Comparison of ENCODE assay signal across 8 cellular contexts in the genomic region with DNA sequence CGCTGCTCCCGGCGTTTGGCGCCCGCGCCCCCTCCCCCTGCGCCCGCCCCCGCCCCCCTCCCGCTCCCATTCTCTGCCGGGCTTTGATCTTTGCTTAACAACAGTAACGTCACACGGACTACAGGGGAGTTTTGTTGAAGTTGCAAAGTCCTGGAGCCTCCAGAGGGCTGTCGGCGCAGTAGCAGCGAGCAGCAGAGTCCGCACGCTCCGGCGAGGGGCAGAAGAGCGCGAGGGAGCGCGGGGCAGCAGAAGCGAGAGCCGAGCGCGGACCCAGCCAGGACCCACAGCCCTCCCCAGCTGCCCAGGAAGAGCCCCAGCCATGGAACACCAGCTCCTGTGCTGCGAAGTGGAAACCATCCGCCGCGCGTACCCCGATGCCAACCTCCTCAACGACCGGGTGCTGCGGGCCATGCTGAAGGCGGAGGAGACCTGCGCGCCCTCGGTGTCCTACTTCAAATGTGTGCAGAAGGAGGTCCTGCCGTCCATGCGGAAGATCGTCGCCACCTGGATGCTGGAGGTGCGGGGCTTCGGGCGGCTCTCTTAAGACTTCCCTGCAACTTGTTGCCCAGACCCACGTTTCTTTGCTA. TPM values are rescaled to one million over a fixed set of nuclear protein-coding genes. Genes with fewer than 3 reads are reported as not detected.
DNase-seq lines count a peak whose midpoint lies in the region; ATAC-seq lines count a peak whose summit lies in the region.

A gene (plus strand): TSS at position 162 of the 587 bp plus-strand sequence. CDS start 158 bp downstream, at position 320.

- peak within 1 kb of the TSS; percentile 56 for H3K4me2 ChIP-seq in Karpas-422 (ENCODE audit: low read depth, low read length, poor library complexity, severe bottlenecking)

- H3K36me3 Mint-ChIP-seq in T-helper 2 cell treated with Interferon-gamma antibody and Interleukin-4, amounts not matched to agents 5 μg/mL and 100 μg/mL, for 36 hours (ENCODE audit: low read depth) = no peaks in the 10 kb centered on the region

- H3K4me3 Mint-ChIP-seq in T-helper 2 cell treated with Interferon-gamma antibody and Interleukin-4, amounts not matched to agents 5 μg/mL and 100 μg/mL, for 36 hours = peak within 1 kb of the TSS; percentile 67

- ATAC-seq in left lobe of liver = peak; percentile 53
- ATAC-seq in GM21515 (IDR thresholded peaks at IDR 0.05; ENCODE audit: unreplicated experiment) = no peak
- no peak for ATAC-seq in GM21529 (IDR thresholded peaks at IDR 0.05; ENCODE audit: unreplicated experiment)

- DNase-seq in G401 (ENCODE audit: low spot score) (peak; percentile 59), Karpas-422 (peak; percentile 56), dermis microvascular lymphatic vessel endothelial cell (ENCODE audit: low read depth in 2 of 2) (peak; percentile 89 to 92), left lobe of liver (ENCODE audit: low spot score) (peak; percentile 88)
- peak; percentile 20 for DNase-seq in T-helper 2 cell treated with Interferon-gamma antibody and Interleukin-4, amounts not matched to agents 5 μg/mL and 100 μg/mL, for 36 hours (ENCODE audit: low spot score)
- DNase-seq in stimulated activated CD4-positive, alpha-beta T cell treated with anti-CD3 and anti-CD28 coated beads, Interleukin-1b, Interleukin-23, amount 100 ng/mL, for 48 hours = peak; percentile 44

- in situ Hi-C loops in G401 (cut with HindIII; ENCODE audit: low sequenced_read_pairs) = no loop called here

- H3K9me3 Mint-ChIP-seq in T-helper 2 cell treated with Interferon-gamma antibody and Interleukin-4, amounts not matched to agents 5 μg/mL and 100 μg/mL, for 36 hours = no peaks in the 10 kb centered on the region

- H3K27ac Mint-ChIP-seq in T-helper 2 cell treated with Interferon-gamma antibody and Interleukin-4, amounts not matched to agents 5 μg/mL and 100 μg/mL, for 36 hours = no peak within 1 kb of the TSS

- H3K36me3 ChIP-seq in Karpas-422 (ENCODE audit: insufficient read depth, low read length) = no peaks in the 10 kb centered on the region

- H3K27ac ChIP-seq in Karpas-422 (ENCODE audit: low read length) = no peak within 1 kb of the TSS

- H3K4me1 ChIP-seq in Karpas-422 (ENCODE audit: low read length) = peaks cover 18% of the 10 kb centered on the region

- H3K27me3 Mint-ChIP-seq in T-helper 2 cell treated with Interferon-gamma antibody and Interleukin-4, amounts not matched to agents 5 μg/mL and 100 μg/mL, for 36 hours (ENCODE audit: low read depth) = peaks cover 43% of the 10 kb centered on the region

- H3K4me3 ChIP-seq in Karpas-422 (ENCODE audit: low read length) = no peak within 1 kb of the TSS

- H3K4me1 Mint-ChIP-seq in T-helper 2 cell treated with Interferon-gamma antibody and Interleukin-4, amounts not matched to agents 5 μg/mL and 100 μg/mL, for 36 hours (ENCODE audit: low read depth) = peaks cover 6% of the 10 kb centered on the region

- no peaks in the 10 kb centered on the region for H3K79me2 ChIP-seq in Karpas-422 (ENCODE audit: low read length)

- H3K9me3 ChIP-seq in Karpas-422 (ENCODE audit: low read length) = no peaks in the 10 kb centered on the region

- no peak within 1 kb of the TSS for H2AFZ ChIP-seq in Karpas-422 (ENCODE audit: low read length)

- H3K27me3 ChIP-seq in Karpas-422 (ENCODE audit: low read length) = no peaks in the 10 kb centered on the region

- H3K9ac ChIP-seq in Karpas-422 (ENCODE audit: low read length) = no peak within 1 kb of the TSS

- H3K9me2 ChIP-seq in Karpas-422 (replicated peaks; ENCODE audit: insufficient read depth, low read length) = no peaks in the 10 kb centered on the region

- H4K20me1 ChIP-seq in Karpas-422 (ENCODE audit: insufficient read depth, low read depth, low read length) = no peaks in the 10 kb centered on the region

RNA-seq across cellular contexts. Expression of the gene that starts here (rescaled TPM):
- total RNA-seq in G401 (2014; rRNA removed; shearing (Covaris generic)) = 91.6 and 101 TPM in 2 replicates
- total RNA-seq in Karpas-422 (2014; rRNA removed; shearing (Covaris generic); ENCODE audit: low replicate concordance) = 0.54 and 4.3 TPM in 2 replicates
- 222 and 302 TPM in 2 replicates for total RNA-seq in dermis microvascular lymphatic vessel endothelial cell
- total RNA-seq in left lobe of liver = 82.6 TPM

Comparison
In these comparisons a context has a peak if more than half of its experiments do, and no peak if none do; other contexts are left out.
1. RNA of the gene that starts here (total RNA-seq): 222 to 302 TPM in dermis microvascular lymphatic vessel endothelial cell, 91.6 to 101 TPM in G401 and 82.6 TPM in left lobe of liver (single experiment); 0.54 to 4.3 TPM in Karpas-422; every median in the first group is over 10 times any median in the second.
2. DNase-seq: peak in every context shown above with its lines; median percentile 90 in dermis microvascular lymphatic vessel endothelial cell; 88 in left lobe of liver; 59 in G401; 56 in Karpas-422; 44 in stimulated activated CD4-positive, alpha-beta T cell treated with anti-CD3 and anti-CD28 coated beads, Interleukin-1b, Interleukin-23, amount 100 ng/mL, for 48 hours; 20 in T-helper 2 cell treated with Interferon-gamma antibody and Interleukin-4, amounts not matched to agents 5 μg/mL and 100 μg/mL, for 36 hours.